12 cellular contexts compared by ENCODE assay signal in the genomic region with DNA sequence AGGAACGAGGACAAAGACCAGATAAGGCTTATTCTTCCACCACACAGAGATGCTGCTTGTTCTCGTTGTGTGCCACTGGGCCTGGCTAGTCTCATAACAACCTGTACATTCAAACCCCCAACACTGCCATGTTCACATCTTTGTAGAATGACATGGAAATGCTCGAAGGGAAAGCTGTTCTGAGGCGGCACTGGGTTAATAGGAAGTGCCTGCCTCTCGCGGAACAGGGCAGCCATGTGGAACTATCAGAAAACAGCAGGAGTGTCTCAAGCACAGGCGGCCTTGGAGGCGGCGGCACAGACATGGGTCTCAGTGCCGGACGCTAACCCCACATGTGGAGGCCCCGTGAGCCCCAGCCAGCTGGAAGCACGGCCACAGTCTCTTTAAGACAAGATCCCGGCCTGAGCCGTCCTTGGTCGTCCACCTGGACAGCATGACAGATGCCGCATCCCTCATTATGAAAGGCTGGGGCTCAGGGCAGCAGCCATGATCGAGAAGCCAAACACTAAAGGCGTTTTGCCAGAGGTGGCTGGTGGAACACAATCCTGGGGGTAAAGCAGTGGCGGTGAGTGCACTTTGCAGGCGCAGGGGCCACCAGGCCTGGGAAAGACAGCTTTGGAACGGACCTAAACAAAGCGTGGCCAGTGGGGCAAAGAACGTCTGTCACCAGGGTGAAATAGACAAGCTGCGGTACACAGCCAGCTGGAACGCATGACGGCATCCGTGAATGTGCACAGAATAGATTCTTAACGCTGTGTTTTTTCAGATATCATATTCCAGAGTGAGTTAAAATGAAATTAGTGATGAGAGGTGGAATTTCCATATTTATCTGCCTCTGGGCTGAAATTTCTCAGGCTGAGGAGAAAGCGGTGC.
DNase-seq lines count a peak whose midpoint lies in the region; ATAC-seq and TF ChIP-seq lines count a peak whose summit lies in the region.
"Had no signal": no experiment of that assay in that cellular context is flagged by ENCODE, and none has a peak within 500 bp of the region (broad histone marks: within the 10 kb centered on the region; RNA-seq: fewer than 3 reads in every experiment).

No MANE protein-coding gene starts in this region.

- no peaks in the 10 kb centered on the region for H3K27me3 Mint-ChIP-seq in CD8-positive, alpha-beta T cell (ENCODE audit: low read depth)
- H3K27me3 Mint-ChIP-seq in activated CD8-positive, alpha-beta memory T cell treated with anti-CD3 and anti-CD28 coated beads, Interleukin-2, amount 10 ng/mL, durations not matched to agents 7 days and 5 days = no peaks in the 10 kb centered on the region
- no peaks in the 10 kb centered on the region for H3K27me3 Mint-ChIP-seq in progenitor cell of endocrine pancreas
- H3K27me3 Mint-ChIP-seq: activated naive CD4-positive, alpha-beta T cell treated with anti-CD3 and anti-CD28 coated beads, Interleukin-2, amount 50 U/mL, for 24 hours; CD4-positive, alpha-beta memory T cell had no signal

- H3K9me3 Mint-ChIP-seq in CD8-positive, alpha-beta T cell = no peaks in the 10 kb centered on the region
- H3K9me3 Mint-ChIP-seq in activated CD8-positive, alpha-beta memory T cell treated with anti-CD3 and anti-CD28 coated beads, Interleukin-2, amount 10 ng/mL, durations not matched to agents 7 days and 5 days (ENCODE audit: low read depth) = no peaks in the 10 kb centered on the region
- H3K9me3 Mint-ChIP-seq in progenitor cell of endocrine pancreas (ENCODE audit: low read depth) = no peaks in the 10 kb centered on the region
- H3K9me3 Mint-ChIP-seq: activated naive CD4-positive, alpha-beta T cell treated with anti-CD3 and anti-CD28 coated beads, Interleukin-2, amount 50 U/mL, for 24 hours; CD4-positive, alpha-beta memory T cell had no signal

- peaks cover 24% of the 10 kb centered on the region for H3K4me1 ChIP-seq in CD8-positive, alpha-beta T cell (ENCODE audit: insufficient read depth, low read length)
- peaks cover 37% of the 10 kb centered on the region for H3K4me1 ChIP-seq in rectal smooth muscle tissue (ENCODE audit: control insufficient read depth, insufficient read depth, low read length)

- no peak overlapping the region for H3K4me3 ChIP-seq in CD8-positive, alpha-beta T cell (ENCODE audit: low read depth, low read length)
- peak overlapping the region; percentile 29 for H3K4me3 ChIP-seq in rectal smooth muscle tissue (ENCODE audit: low read length)

- H3K36me3 Mint-ChIP-seq in CD8-positive, alpha-beta T cell = peaks cover under 1% of the 10 kb centered on the region
- peaks cover 3% of the 10 kb centered on the region for H3K36me3 Mint-ChIP-seq in activated CD8-positive, alpha-beta memory T cell treated with anti-CD3 and anti-CD28 coated beads, Interleukin-2, amount 10 ng/mL, durations not matched to agents 7 days and 5 days
- no peaks in the 10 kb centered on the region for H3K36me3 Mint-ChIP-seq in progenitor cell of endocrine pancreas (ENCODE audit: insufficient read depth)
- H3K36me3 Mint-ChIP-seq: activated naive CD4-positive, alpha-beta T cell treated with anti-CD3 and anti-CD28 coated beads, Interleukin-2, amount 50 U/mL, for 24 hours had no signal

- H3K4me3 Mint-ChIP-seq in CD8-positive, alpha-beta T cell = no peak overlapping the region
- no peak overlapping the region for H3K4me3 Mint-ChIP-seq in activated CD8-positive, alpha-beta memory T cell treated with anti-CD3 and anti-CD28 coated beads, Interleukin-2, amount 10 ng/mL, durations not matched to agents 7 days and 5 days
- H3K4me3 Mint-ChIP-seq in progenitor cell of endocrine pancreas (ENCODE audit: low read depth) = no peak overlapping the region
- H3K4me3 Mint-ChIP-seq: activated naive CD4-positive, alpha-beta T cell treated with anti-CD3 and anti-CD28 coated beads, Interleukin-2, amount 50 U/mL, for 24 hours; CD4-positive, alpha-beta memory T cell had no signal

- TF ChIP-seq CTCF in CD8-positive, alpha-beta T cell (IDR thresholded peaks at IDR 0.05) = no peak
- TF ChIP-seq CTCF in progenitor cell of endocrine pancreas (IDR thresholded peaks at IDR 0.05; ENCODE audit: unreplicated experiment) = no peak

- intact Hi-C loops in CD8-positive, alpha-beta T cell (cut with DNase I, micrococcal nuclease) = no loop called here
- intact Hi-C loops in left ventricle myocardium superior (cut with micrococcal nuclease) = no loop called here

- no peaks in the 10 kb centered on the region for H3K27me3 ChIP-seq in CD8-positive, alpha-beta T cell (ENCODE audit: insufficient read depth, low read length)
- H3K27me3 ChIP-seq in rectal smooth muscle tissue (ENCODE audit: control insufficient read depth, insufficient read depth, low read length) = no peaks in the 10 kb centered on the region

- no peaks in the 10 kb centered on the region for H3K9me3 ChIP-seq in CD8-positive, alpha-beta T cell (ENCODE audit: low read length)

- peaks cover 51% of the 10 kb centered on the region for H3K4me1 Mint-ChIP-seq in CD8-positive, alpha-beta T cell (ENCODE audit: low read depth)
- peaks cover 4% of the 10 kb centered on the region for H3K4me1 Mint-ChIP-seq in activated CD8-positive, alpha-beta memory T cell treated with anti-CD3 and anti-CD28 coated beads, Interleukin-2, amount 10 ng/mL, durations not matched to agents 7 days and 5 days
- H3K4me1 Mint-ChIP-seq in progenitor cell of endocrine pancreas (ENCODE audit: low read depth) = peaks cover 2% of the 10 kb centered on the region

- no peak overlapping the region for H3K27ac ChIP-seq in CD8-positive, alpha-beta T cell (ENCODE audit: low read depth, low read length)
- peak overlapping the region; percentile 79 for H3K27ac ChIP-seq in rectal smooth muscle tissue (ENCODE audit: low read depth, low read length)
- H3K27ac ChIP-seq: epithelial cell of prostate had no signal

- H3K9ac ChIP-seq in rectal smooth muscle tissue (ENCODE audit: low read length) = no peak overlapping the region

- CTCF ChIA-PET in CD8-positive, alpha-beta T cell (lab: Charles Lee) = no interaction called here
- CTCF ChIA-PET in activated CD8-positive, alpha-beta memory T cell treated with anti-CD3 and anti-CD28 coated beads, Interleukin-2, amount 10 ng/mL, durations not matched to agents 7 days and 5 days (lab: Charles Lee) = no interaction called here

- ATAC-seq in CD8-positive, alpha-beta T cell = no peak
- no peak for ATAC-seq in activated CD8-positive, alpha-beta memory T cell treated with anti-CD3 and anti-CD28 coated beads, Interleukin-2, amount 10 ng/mL, durations not matched to agents 7 days and 5 days
- peak; percentile 71 for ATAC-seq in left ventricle myocardium superior

- POLR2A ChIA-PET in CD8-positive, alpha-beta T cell (lab: Charles Lee) = interaction anchor here (1.6 kb wide), 1 partner anchor 13 kb away, joined by 5 read pairs; no protein-coding TSS in a partner anchor

- H3K36me3 ChIP-seq in CD8-positive, alpha-beta T cell (ENCODE audit: insufficient read depth, low read length) = no peaks in the 10 kb centered on the region
- peaks cover 4% of the 10 kb centered on the region for H3K36me3 ChIP-seq in rectal smooth muscle tissue (ENCODE audit: control insufficient read depth, insufficient read depth, low read length)

- H3K27ac Mint-ChIP-seq in CD8-positive, alpha-beta T cell = peak overlapping the region; percentile 57
- no peak overlapping the region for H3K27ac Mint-ChIP-seq in activated CD8-positive, alpha-beta memory T cell treated with anti-CD3 and anti-CD28 coated beads, Interleukin-2, amount 10 ng/mL, durations not matched to agents 7 days and 5 days
- H3K27ac Mint-ChIP-seq in progenitor cell of endocrine pancreas = no peak overlapping the region
- H3K27ac Mint-ChIP-seq: activated naive CD4-positive, alpha-beta T cell treated with anti-CD3 and anti-CD28 coated beads, Interleukin-2, amount 50 U/mL, for 24 hours had no signal

- no peak for DNase-seq in CD8-positive, alpha-beta T cell
- DNase-seq in activated CD8-positive, alpha-beta memory T cell treated with anti-CD3 and anti-CD28 coated beads, Interleukin-2, amount 10 ng/mL, durations not matched to agents 7 days and 5 days = peak; percentile 26
- peak; percentile 73 for DNase-seq in left ventricle myocardium superior
- no peak for DNase-seq in activated naive CD4-positive, alpha-beta T cell (lab: John Stamatoyannopoulos, UW)
- DNase-seq in stimulated activated CD4-positive, alpha-beta T cell treated with anti-CD3 and anti-CD28 coated beads, Interleukin-12 subunit alpha, Interleukin-12 subunit beta, amount 100 ng/mL, for 4 hours = no peak
- DNase-seq in epidermal melanocyte (ENCODE audit: insufficient read length, low spot score) = no peak
- no peak for DNase-seq in progenitor cell of endocrine pancreas (ENCODE audit: low spot score, unreplicated experiment)
- DNase-seq: CD4-positive, alpha-beta memory T cell; kidney had no signal

Comparison
In these comparisons a context has a peak if more than half of its experiments do, and no peak if none do; other contexts are left out.
1. DNase-seq: peak in activated CD8-positive, alpha-beta memory T cell treated with anti-CD3 and anti-CD28 coated beads, Interleukin-2, amount 10 ng/mL, durations not matched to agents 7 days and 5 days (single experiment) and left ventricle myocardium superior (single experiment); none in CD8-positive, alpha-beta T cell (0 of 7), activated naive CD4-positive, alpha-beta T cell (0 of 4), stimulated activated CD4-positive, alpha-beta T cell treated with anti-CD3 and anti-CD28 coated beads, Interleukin-12 subunit alpha, Interleukin-12 subunit beta, amount 100 ng/mL, for 4 hours (single experiment), epidermal melanocyte (single experiment) and progenitor cell of endocrine pancreas (single experiment).